In the genomic region with DNA sequence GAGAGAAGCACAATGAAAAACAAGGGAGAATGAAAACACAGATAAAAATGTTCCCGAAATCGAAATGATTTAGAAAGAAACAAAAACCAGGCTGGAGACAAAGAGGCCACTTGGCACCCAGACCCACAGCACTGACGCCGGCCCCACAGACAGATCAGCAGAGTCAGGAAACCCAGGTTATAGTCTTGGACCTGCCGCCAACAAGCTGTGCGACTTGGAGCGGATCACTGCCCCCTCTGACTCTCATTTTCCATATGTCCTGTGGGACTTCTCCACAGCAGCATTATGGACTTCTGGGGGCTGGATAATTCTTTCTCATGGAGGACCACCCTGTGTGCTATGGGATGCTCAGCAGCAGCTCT, we compare ENCODE assay signal across 19 cellular contexts.
"Had no signal": no experiment of that assay in that cellular context is flagged by ENCODE, and none has a peak within 500 bp of the region (broad histone marks: within the 10 kb centered on the region; RNA-seq: fewer than 3 reads in every experiment).

No MANE protein-coding gene starts in this region.

- H3K36me3 ChIP-seq: adrenal gland, left ventricle myocardium inferior, SJSA1, stomach had no signal

- H3K4me3 Mint-ChIP-seq: activated naive CD4-positive, alpha-beta T cell treated with anti-CD3 and anti-CD28 coated beads, Interleukin-2, amount 50 U/mL, for 24 hours; effector memory CD8-positive, alpha-beta T cell; neural crest cell had no signal

- H3K4me3 ChIP-seq: adrenal gland, left ventricle myocardium inferior, psoas muscle, SJSA1, stomach had no signal

- H3K27ac ChIP-seq: adrenal gland, left ventricle myocardium inferior, psoas muscle, SJSA1, stomach had no signal

- H3K4me1 ChIP-seq: adrenal gland, psoas muscle, SJSA1 had no signal

- DNase-seq: activated CD4-positive, alpha-beta T cell treated with anti-CD3 and anti-CD28 coated beads for 48 hours; activated CD4-positive, CD25-positive, alpha-beta regulatory T cell; activated CD8-positive, alpha-beta memory T cell treated with anti-CD3 and anti-CD28 coated beads, Interleukin-2, amount 50 U/mL, for 4 hours; activated effector memory CD4-positive, alpha-beta T cell treated with anti-CD3 and anti-CD28 coated beads, Interleukin-2, amount 50 U/mL, for 16 hours; activated T-cell treated with anti-CD3 and anti-CD28 coated beads, Interleukin-2, amount 50 U/mL, for 48 hours; adrenal gland; dermis blood vessel endothelial cell; effector memory CD8-positive, alpha-beta T cell; hypothalamus; left ventricle myocardium inferior; psoas muscle; right cardiac atrium; stomach; SW 1271; T-helper 9 cell; trophoblast cell had no signal

- H3K36me3 Mint-ChIP-seq: activated naive CD4-positive, alpha-beta T cell treated with anti-CD3 and anti-CD28 coated beads, Interleukin-2, amount 50 U/mL, for 24 hours had no signal

- H3K9me3 ChIP-seq: adrenal gland, left ventricle myocardium inferior, psoas muscle, SJSA1 had no signal

- H3K27ac Mint-ChIP-seq: effector memory CD8-positive, alpha-beta T cell had no signal

- H3K27me3 ChIP-seq: SJSA1 had no signal

- H3K9me3 Mint-ChIP-seq: activated naive CD4-positive, alpha-beta T cell treated with anti-CD3 and anti-CD28 coated beads, Interleukin-2, amount 50 U/mL, for 24 hours; effector memory CD8-positive, alpha-beta T cell; neural crest cell had no signal
